20 cellular contexts compared by ENCODE assay signal in the genomic region with DNA sequence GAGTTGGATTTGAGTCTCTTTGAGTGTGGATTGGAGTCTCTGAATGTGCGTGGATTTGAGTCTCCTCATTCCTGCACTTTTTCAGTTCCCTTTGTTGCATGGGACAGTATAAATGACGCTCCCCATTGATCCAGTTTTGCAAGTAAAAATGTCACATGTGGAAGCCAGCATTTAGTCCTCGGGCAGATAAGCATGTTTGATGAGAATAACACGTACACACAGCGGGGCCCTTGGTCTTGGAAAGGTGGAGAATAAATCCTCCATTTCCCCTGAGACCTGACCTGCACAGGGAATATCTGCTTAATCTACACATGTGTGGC. TPM values are rescaled to one million over a fixed set of nuclear protein-coding genes. Genes with fewer than 3 reads are reported as not detected.
"Had no signal": no experiment of that assay in that cellular context is flagged by ENCODE, and none has a peak within 500 bp of the region (broad histone marks: within the 10 kb centered on the region; RNA-seq: fewer than 3 reads in every experiment).

No MANE protein-coding gene starts in this region.

- H3K4me3 Mint-ChIP-seq: activated naive CD4-positive, alpha-beta T cell treated with anti-CD3 and anti-CD28 coated beads, Interleukin-2, amount 50 U/mL, for 24 hours; activated naive CD8-positive, alpha-beta T cell treated with anti-CD3 and anti-CD28 coated beads, Interleukin-2, amount 50 U/mL, for 24 hours; natural killer cell treated with Interleukin-12 subunit alpha and Interleukin-12 subunit beta and Interleukin-15 and Interleukin-18, amount 100 ng/mL, for 72 hours; T-helper 2 cell treated with Interferon-gamma antibody and Interleukin-4, amounts not matched to agents 5 μg/mL and 100 μg/mL, for 36 hours had no signal

- H3K27ac Mint-ChIP-seq: activated naive CD4-positive, alpha-beta T cell treated with anti-CD3 and anti-CD28 coated beads, Interleukin-2, amount 50 U/mL, for 24 hours; activated naive CD8-positive, alpha-beta T cell treated with anti-CD3 and anti-CD28 coated beads, Interleukin-2, amount 50 U/mL, for 24 hours; natural killer cell treated with Interleukin-12 subunit alpha and Interleukin-12 subunit beta and Interleukin-15 and Interleukin-18, amount 100 ng/mL, for 72 hours; progenitor cell of endocrine pancreas; T-helper 2 cell treated with Interferon-gamma antibody and Interleukin-4, amounts not matched to agents 5 μg/mL and 100 μg/mL, for 36 hours had no signal

- H3K36me3 Mint-ChIP-seq: natural killer cell treated with Interleukin-12 subunit alpha and Interleukin-12 subunit beta and Interleukin-15 and Interleukin-18, amount 100 ng/mL, for 72 hours had no signal

- H3K27me3 Mint-ChIP-seq: activated naive CD4-positive, alpha-beta T cell treated with anti-CD3 and anti-CD28 coated beads, Interleukin-2, amount 50 U/mL, for 24 hours; activated naive CD8-positive, alpha-beta T cell treated with anti-CD3 and anti-CD28 coated beads, Interleukin-2, amount 50 U/mL, for 24 hours; natural killer cell treated with Interleukin-12 subunit alpha and Interleukin-12 subunit beta and Interleukin-15 and Interleukin-18, amount 100 ng/mL, for 72 hours; progenitor cell of endocrine pancreas had no signal

- ATAC-seq: left cardiac atrium, left ventricle myocardium superior, mucosa of descending colon, right lobe of liver had no signal

- DNase-seq: activated CD4-positive, CD25-positive, alpha-beta regulatory T cell; activated naive CD8-positive, alpha-beta T cell treated with anti-CD3 and anti-CD28 coated beads, Interleukin-2, amount 50 U/mL, for 24 hours; central memory CD4-positive, alpha-beta T cell; foreskin fibroblast; hippocampal formation; left cardiac atrium; left ventricle myocardium superior; mucosa of descending colon; stimulated activated CD4-positive, alpha-beta T cell treated with anti-CD3 and anti-CD28 coated beads, Interleukin-2, amount 100 ng/mL, for 48 hours; stimulated activated naive CD8-positive, alpha-beta T cell treated with anti-CD3 and anti-CD28 coated beads, Interleukin-15, Interleukin-2, amounts not matched to agents 100 U/mL and 50 U/mL, for 24 hours; testis; trophoblast cell had no signal

- H3K9me3 Mint-ChIP-seq: activated naive CD4-positive, alpha-beta T cell treated with anti-CD3 and anti-CD28 coated beads, Interleukin-2, amount 50 U/mL, for 24 hours; activated naive CD8-positive, alpha-beta T cell treated with anti-CD3 and anti-CD28 coated beads, Interleukin-2, amount 50 U/mL, for 24 hours; natural killer cell treated with Interleukin-12 subunit alpha and Interleukin-12 subunit beta and Interleukin-15 and Interleukin-18, amount 100 ng/mL, for 72 hours; T-helper 2 cell treated with Interferon-gamma antibody and Interleukin-4, amounts not matched to agents 5 μg/mL and 100 μg/mL, for 36 hours had no signal

RNA-seq across cellular contexts. Expression of gene P2RY8, which starts 8.1 kb away (rescaled TPM):
- total RNA-seq: endothelial cell of umbilical vein, myocyte, osteoblast, progenitor cell of endocrine pancreas had no signal
